22 cellular contexts compared by ENCODE assay signal in genomic region chr2:181074457-181074856, GRCh38.
A peak's percentile ranks its signal among the peaks of the same experiment; 100 is the strongest.
DNase-seq lines count a peak whose midpoint lies in the region; ATAC-seq and TF ChIP-seq lines count a peak whose summit lies in the region.
"Had no signal": no experiment of that assay in that cellular context is flagged by ENCODE, and none has a peak within 500 bp of the region (broad histone marks: within the 10 kb centered on the region; RNA-seq: fewer than 3 reads in every experiment).

No MANE protein-coding gene starts in this region.

- DNase-seq in HFFc6: peak; percentile 10
- peak; percentile 16 for DNase-seq in astrocyte of the spinal cord (ENCODE audit: low read depth, low spot score)
- peak; percentile 62 to 83 for DNase-seq in foreskin keratinocyte
- DNase-seq in HuH-7.5 (ENCODE audit: low spot score): no peak
- no peak for DNase-seq in stimulated activated CD4-positive, alpha-beta T cell treated with anti-CD3 and anti-CD28 coated beads, Interleukin-15, amount 100 ng/mL, for 24 hours
- DNase-seq: activated CD4-positive, alpha-beta T cell treated with anti-CD3 and anti-CD28 coated beads for 36 hours; activated CD8-positive, alpha-beta T cell treated with anti-CD3 and anti-CD28 coated beads, Interleukin-2, amount 10 ng/mL, durations not matched to agents 7 days and 5 days; BE2C; head of caudate nucleus; NCI-H1417 treated with DMSO at 0.1 percent for 48 hours; NCI-H2081; NCI-H2227 treated with DMSO at 0.1 percent for 48 hours; NCI-H774 had no signal

- TF ChIP-seq CTCF in 22Rv1 (IDR thresholded peaks at IDR 0.05): no peak
- no peak for TF ChIP-seq CTCF in HFFc6 (IDR thresholded peaks at IDR 0.05)
- no peak for TF ChIP-seq CTCF in astrocyte of the spinal cord (IDR thresholded peaks at IDR 0.05; ENCODE audit: low read depth, low read length)
- no peak for TF ChIP-seq CTCF in foreskin keratinocyte (conservative IDR thresholded peaks at IDR 0.05)

- ATAC-seq in foreskin keratinocyte (peak; percentile 45), HG02970 (IDR thresholded peaks at IDR 0.05; ENCODE audit: low FRiP score, unreplicated experiment) (no peak), GM21723 (IDR thresholded peaks at IDR 0.05; ENCODE audit: unreplicated experiment) (no peak)
- ATAC-seq: activated CD4-positive, alpha-beta T cell treated with anti-CD3 and anti-CD28 coated beads for 36 hours; activated CD8-positive, alpha-beta T cell treated with anti-CD3 and anti-CD28 coated beads, Interleukin-2, amount 10 ng/mL, durations not matched to agents 7 days and 5 days; activated naive CD4-positive, alpha-beta T cell treated with anti-CD3 and anti-CD28 coated beads, Interleukin-2, amount 50 U/mL, for 72 hours had no signal

- H3K27ac ChIP-seq in 22Rv1 (0 out of 2 replicates have a peak overlapping the region, but pooled peaks have one; percentile 22), foreskin keratinocyte (peak overlapping the region; percentile 3)
- H3K27ac ChIP-seq: vagina had no signal

- H3K27ac Mint-ChIP-seq in HFFc6: peak overlapping the region; percentile 56
- H3K27ac Mint-ChIP-seq: activated CD4-positive, alpha-beta T cell treated with anti-CD3 and anti-CD28 coated beads for 36 hours; activated CD8-positive, alpha-beta T cell treated with anti-CD3 and anti-CD28 coated beads, Interleukin-2, amount 10 ng/mL, durations not matched to agents 7 days and 5 days; activated naive CD4-positive, alpha-beta T cell treated with anti-CD3 and anti-CD28 coated beads, Interleukin-2, amount 50 U/mL, for 72 hours; nephron; stimulated activated naive CD8-positive, alpha-beta T cell treated with anti-CD3 and anti-CD28 coated beads, Interleukin-15, Interleukin-2, amounts not matched to agents 100 ng/mL and 50 ng/mL, for 24 hours; T-helper 2 cell treated with Interferon-gamma antibody and Interleukin-4, amounts not matched to agents 5 μg/mL and 100 μg/mL, for 36 hours had no signal

- H3K36me3 Mint-ChIP-seq in HFFc6 (ENCODE audit: low read depth): no peaks in the 10 kb centered on the region; the same call in 1 of the 2 replicates
- H3K36me3 Mint-ChIP-seq: activated naive CD4-positive, alpha-beta T cell treated with anti-CD3 and anti-CD28 coated beads, Interleukin-2, amount 50 U/mL, for 72 hours had no signal

- peaks cover 9% of the 10 kb centered on the region for H3K4me1 Mint-ChIP-seq in HFFc6 (ENCODE audit: low read depth)

- H3K4me1 ChIP-seq in foreskin keratinocyte: peaks cover 20% of the 10 kb centered on the region
- H3K4me1 ChIP-seq: BE2C, vagina had no signal

- H3K4me3 ChIP-seq in astrocyte of the spinal cord (ENCODE audit: low read depth, low read length): no peak overlapping the region
- H3K4me3 ChIP-seq: lung, vagina had no signal

- peaks cover 1% of the 10 kb centered on the region; the same call in 1 of the 2 replicates for H3K27me3 Mint-ChIP-seq in HFFc6 (ENCODE audit: insufficient read depth)
- H3K27me3 Mint-ChIP-seq: activated CD4-positive, alpha-beta T cell treated with anti-CD3 and anti-CD28 coated beads for 36 hours; stimulated activated naive CD8-positive, alpha-beta T cell treated with anti-CD3 and anti-CD28 coated beads, Interleukin-15, Interleukin-2, amounts not matched to agents 100 ng/mL and 50 ng/mL, for 24 hours had no signal

- no peaks in the 10 kb centered on the region for H3K27me3 ChIP-seq in foreskin keratinocyte
- H3K27me3 ChIP-seq: BE2C, vagina had no signal

- no peaks in the 10 kb centered on the region for H3K9me3 Mint-ChIP-seq in HFFc6
- H3K9me3 Mint-ChIP-seq: activated naive CD4-positive, alpha-beta T cell treated with anti-CD3 and anti-CD28 coated beads, Interleukin-2, amount 50 U/mL, for 72 hours; nephron; stimulated activated naive CD8-positive, alpha-beta T cell treated with anti-CD3 and anti-CD28 coated beads, Interleukin-15, Interleukin-2, amounts not matched to agents 100 ng/mL and 50 ng/mL, for 24 hours; T-helper 2 cell treated with Interferon-gamma antibody and Interleukin-4, amounts not matched to agents 5 μg/mL and 100 μg/mL, for 36 hours had no signal

- in situ Hi-C loops in astrocyte of the spinal cord (cut with HindIII; ENCODE audit: low sequenced_read_pairs): no loop called here

- no peak overlapping the region for H3K4me3 Mint-ChIP-seq in HFFc6
- H3K4me3 Mint-ChIP-seq: activated CD4-positive, alpha-beta T cell treated with anti-CD3 and anti-CD28 coated beads for 36 hours; activated CD8-positive, alpha-beta T cell treated with anti-CD3 and anti-CD28 coated beads, Interleukin-2, amount 10 ng/mL, durations not matched to agents 7 days and 5 days; nephron; stimulated activated naive CD8-positive, alpha-beta T cell treated with anti-CD3 and anti-CD28 coated beads, Interleukin-15, Interleukin-2, amounts not matched to agents 100 ng/mL and 50 ng/mL, for 24 hours; T-helper 2 cell treated with Interferon-gamma antibody and Interleukin-4, amounts not matched to agents 5 μg/mL and 100 μg/mL, for 36 hours had no signal

Comparison
In these comparisons a context has a peak if more than half of its experiments do, and no peak if none do; other contexts are left out.
1. DNase-seq: peak in HFFc6 (single experiment), astrocyte of the spinal cord (single experiment) and foreskin keratinocyte (2 of 2); none in HuH-7.5 (single experiment) and stimulated activated CD4-positive, alpha-beta T cell treated with anti-CD3 and anti-CD28 coated beads, Interleukin-15, amount 100 ng/mL, for 24 hours (single experiment).